Comparison of ENCODE assay signal across 15 cellular contexts in genomic region chr22:33756508-33756949, GRCh38.
DNase-seq lines count a peak whose midpoint lies in the region; ATAC-seq and TF ChIP-seq lines count a peak whose summit lies in the region.
"Had no signal": no experiment of that assay in that cellular context is flagged by ENCODE, and none has a peak within 500 bp of the region (broad histone marks: within the 10 kb centered on the region; RNA-seq: fewer than 3 reads in every experiment).

No MANE protein-coding gene starts in this region.

- H2AFZ ChIP-seq in SK-N-SH (ENCODE audit: low read depth) = no peak overlapping the region

- DNase-seq in SK-N-SH (peak; percentile 14), NCI-H82 (lab: John Stamatoyannopoulos, UW) (peak; percentile 82), left ventricle myocardium superior (no peak), COR-L47 (lab: John Stamatoyannopoulos, UW) (no peak), middle frontal gyrus (ENCODE audit: extremely low spot score, low spot score) (no peak), superior temporal gyrus (ENCODE audit: extremely low spot score) (no peak)
- DNase-seq: activated CD4-positive, alpha-beta T cell treated with anti-CD3 and anti-CD28 coated beads for 48 hours; amniotic stem cell; Calu3; dermis blood vessel endothelial cell; NCI-H1048; T-helper 2 cell; testis had no signal

- no peak for TF ChIP-seq CTCF in SK-N-SH (IDR thresholded peaks at IDR 0.05)

- H3K9me3 ChIP-seq in SK-N-SH = no peaks in the 10 kb centered on the region
- H3K9me3 ChIP-seq: testis had no signal

- CTCF ChIA-PET in SK-N-SH (lab: Yijun Ruan, JAX) = interaction anchor here (0.7 kb wide), 1 partner anchor 353 kb away, joined by 3 read pairs; no protein-coding TSS in a partner anchor

- POLR2A ChIA-PET in SK-N-SH (lab: Yijun Ruan, JAX) = no interaction called here

- H3F3A ChIP-seq in SK-N-SH (replicated peaks; ENCODE audit: insufficient read depth) = no peaks in the 10 kb centered on the region

- intact Hi-C loops in left ventricle myocardium superior (cut with micrococcal nuclease) = no loop called here

- H3K4me2 ChIP-seq in SK-N-SH = no peak overlapping the region

- 58% methylated on average over 10 of the region's 10 CpGs for WGBS in SK-N-SH (ENCODE audit: low lambda C conversion rate)

- no peaks in the 10 kb centered on the region for H3K27me3 ChIP-seq in SK-N-SH (ENCODE audit: insufficient read depth)
- H3K27me3 ChIP-seq in rectal smooth muscle tissue (ENCODE audit: control insufficient read depth, insufficient read depth, low read length) = no peaks in the 10 kb centered on the region
- H3K27me3 ChIP-seq: testis had no signal

- peak; percentile 38 for TF ChIP-seq RAD21 in SK-N-SH (IDR thresholded peaks at IDR 0.05; ENCODE audit: low read length)

- H4K20me1 ChIP-seq in SK-N-SH (ENCODE audit: insufficient read depth) = no peaks in the 10 kb centered on the region

- H3K9ac ChIP-seq in SK-N-SH (no peak overlapping the region), rectal smooth muscle tissue (ENCODE audit: low read length) (no peak overlapping the region)

- H3K4me3 ChIP-seq in SK-N-SH (ENCODE audit: low read depth in 2 of 2, low read length in 1 of 2) = no peak overlapping the region
- no peak overlapping the region for H3K4me3 ChIP-seq in rectal smooth muscle tissue (ENCODE audit: low read length)
- H3K4me3 ChIP-seq: testis had no signal

- no peaks in the 10 kb centered on the region for H3K9me2 ChIP-seq in SK-N-SH

- no peak overlapping the region for H3K27ac ChIP-seq in SK-N-SH (ENCODE audit: low read depth in 2 of 2, low read length in 1 of 2)
- peak overlapping the region; percentile 17 for H3K27ac ChIP-seq in rectal smooth muscle tissue (ENCODE audit: low read depth, low read length)
- H3K27ac ChIP-seq: testis had no signal

- H3K36me3 ChIP-seq in SK-N-SH (replicated peaks in 1 of 2; ENCODE audit: control insufficient read depth in 1 of 2, insufficient read depth in 2 of 2, low read length in 1 of 2) (no peaks in the 10 kb centered on the region), rectal smooth muscle tissue (ENCODE audit: control insufficient read depth, insufficient read depth, low read length) (no peaks in the 10 kb centered on the region)

- no peaks in the 10 kb centered on the region for H3K4me1 ChIP-seq in SK-N-SH (ENCODE audit: control insufficient read depth in 1 of 2, insufficient read depth in 2 of 2, low read depth in 1 of 2, low read length in 1 of 2)
- peaks cover 5% of the 10 kb centered on the region for H3K4me1 ChIP-seq in rectal smooth muscle tissue (ENCODE audit: control insufficient read depth, insufficient read depth, low read length)
- H3K4me1 ChIP-seq: testis had no signal

- TF ChIP-seq EP300 in SK-N-SH (IDR thresholded peaks at IDR 0.05; ENCODE audit: borderline replicate concordance in 1 of 2, low read depth in 1 of 2, low read length in 1 of 2) = no peak

- no peak for ATAC-seq in SK-N-SH treated with all-trans-retinoic acid at 6 μM for 48 hours
- ATAC-seq in left ventricle myocardium superior = peak; percentile 64

- no peaks in the 10 kb centered on the region for H3K79me2 ChIP-seq in SK-N-SH (ENCODE audit: insufficient read depth)

TF ChIP-seq in SK-N-SH, 30 proteins besides CTCF, POLR2A, EP300 and RAD21:
- TF ChIP-seq NRF1 (IDR thresholded peaks at IDR 0.05; ENCODE audit: low read depth, low read length) (no peak), CHD2 (IDR thresholded peaks at IDR 0.05; ENCODE audit: low read length, partially characterized antibody) (no peak), RXRA (IDR thresholded peaks at IDR 0.05; ENCODE audit: borderline replicate concordance, low read depth) (no peak), RCOR1 (IDR thresholded peaks at IDR 0.05; ENCODE audit: low read length) (no peak), FOXJ3 (CRISPR knock-in tag; IDR thresholded peaks at IDR 0.05) (no peak), USF2 (IDR thresholded peaks at IDR 0.05; ENCODE audit: borderline replicate concordance, low read depth, low read length) (no peak), GABPA (IDR thresholded peaks at IDR 0.05; ENCODE audit: low read depth) (no peak), FOXM1 (IDR thresholded peaks at IDR 0.05; ENCODE audit: low read depth) (no peak), FOSL2 (IDR thresholded peaks at IDR 0.05; ENCODE audit: borderline replicate concordance, low read depth) (no peak), NFIC (IDR thresholded peaks at IDR 0.05; ENCODE audit: borderline replicate concordance) (no peak), EZH2phosphoT487 (IDR thresholded peaks at IDR 0.05; ENCODE audit: borderline replicate concordance, low read depth) (no peak), MXI1 (IDR thresholded peaks at IDR 0.05; ENCODE audit: low read depth, low read length) (no peak), GATA2 (CRISPR knock-in tag; IDR thresholded peaks at IDR 0.05) (no peak), SIN3A (IDR thresholded peaks at IDR 0.05; ENCODE audit: borderline replicate concordance, low read depth, low read length) (no peak), JUND (IDR thresholded peaks at IDR 0.05) (no peak), PBX3 (IDR thresholded peaks at IDR 0.05) (no peak), YY1 (IDR thresholded peaks at IDR 0.05; ENCODE audit: low read depth) (no peak), POLR2AphosphoS5 (IDR thresholded peaks at IDR 0.05; ENCODE audit: low read depth, low read length) (no peak), MEF2A (IDR thresholded peaks at IDR 0.05; ENCODE audit: borderline replicate concordance, low read depth) (no peak)

TF ChIP-seq in SK-N-SH treated with all-trans-retinoic acid at 6 μM for 48 hours, 23 proteins besides CTCF, POLR2A, EP300 and RAD21:
- TF ChIP-seq ZNF8 (CRISPR knock-in tag; IDR thresholded peaks at IDR 0.05) (no peak), CSRNP3 (CRISPR knock-in tag; IDR thresholded peaks at IDR 0.05) (no peak)

Comparison
In these comparisons a context has a peak if more than half of its experiments do, and no peak if none do; other contexts are left out.
1. DNase-seq: peak in SK-N-SH (single experiment) and NCI-H82 (single experiment); none in left ventricle myocardium superior (single experiment), COR-L47 (single experiment), middle frontal gyrus (single experiment) and superior temporal gyrus (single experiment).